2 cellular contexts compared by ENCODE assay signal in the genomic region with DNA sequence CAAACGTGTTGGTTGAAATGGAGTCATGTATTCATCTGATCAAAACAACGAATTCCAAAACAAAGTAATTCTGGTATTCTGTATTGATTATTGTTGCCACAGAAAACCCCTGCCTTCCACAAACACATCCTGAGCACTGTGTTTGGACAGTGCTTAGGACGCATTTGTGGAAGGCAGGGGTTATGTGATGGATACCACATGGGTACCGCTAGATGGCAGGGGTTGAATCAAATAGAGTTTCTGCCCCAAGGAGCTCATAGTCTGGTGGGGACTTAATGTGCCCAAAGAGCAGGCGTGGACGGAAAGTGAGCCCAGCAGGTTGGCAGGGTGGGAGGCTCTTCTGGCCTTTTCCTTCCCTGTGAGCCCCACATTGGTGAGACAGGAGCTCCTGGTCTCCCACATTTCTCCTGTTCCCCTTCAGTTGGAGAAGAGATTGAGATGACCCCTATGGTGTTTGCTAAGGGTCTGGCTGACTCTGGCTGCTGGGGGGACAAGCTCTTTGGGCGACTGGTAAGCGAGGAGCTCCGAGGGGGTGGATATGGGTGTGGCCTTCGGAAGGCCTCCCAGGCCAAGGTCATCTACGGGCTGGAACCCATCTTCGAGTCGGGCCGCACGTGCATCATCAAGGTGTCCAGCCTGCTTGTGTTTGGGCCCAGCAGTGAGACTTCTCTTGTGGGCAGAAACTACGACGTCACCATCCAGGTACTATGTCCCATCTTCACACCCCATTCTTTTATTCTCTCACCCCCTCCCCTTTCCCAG.
A peak's percentile ranks its signal among the peaks of the same experiment; 100 is the strongest.
TF ChIP-seq lines count a peak whose summit lies in the region.

No MANE protein-coding gene starts in this region.

TF ChIP-seq in A549, 52 proteins besides CTCF, POLR2A, EP300 and RAD21:
- peak; percentile 14; the same call in 1 of the 3 replicates for TF ChIP-seq SMC3 (IDR thresholded peaks at IDR 0.05)
- no peak for TF ChIP-seq MAZ (IDR thresholded peaks at IDR 0.05; ENCODE audit: borderline replicate concordance, low read depth, low read length)
TF ChIP-seq in A549: peak in this region for 1.

TF ChIP-seq in HepG2, 621 proteins besides CTCF, POLR2A, EP300 and RAD21:
- TF ChIP-seq, protein P1, sequence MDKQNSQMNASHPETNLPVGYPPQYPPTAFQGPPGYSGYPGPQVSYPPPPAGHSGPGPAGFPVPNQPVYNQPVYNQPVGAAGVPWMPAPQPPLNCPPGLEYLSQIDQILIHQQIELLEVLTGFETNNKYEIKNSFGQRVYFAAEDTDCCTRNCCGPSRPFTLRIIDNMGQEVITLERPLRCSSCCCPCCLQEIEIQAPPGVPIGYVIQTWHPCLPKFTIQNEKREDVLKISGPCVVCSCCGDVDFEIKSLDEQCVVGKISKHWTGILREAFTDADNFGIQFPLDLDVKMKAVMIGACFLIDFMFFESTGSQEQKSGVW (CRISPR knock-in tag; IDR thresholded peaks at IDR 0.05; ENCODE audit: borderline replicate concordance), result no peak
- TF ChIP-seq SMC3 (IDR thresholded peaks at IDR 0.05; ENCODE audit: low read length), result peak; percentile 55
- TF ChIP-seq, protein P2, sequence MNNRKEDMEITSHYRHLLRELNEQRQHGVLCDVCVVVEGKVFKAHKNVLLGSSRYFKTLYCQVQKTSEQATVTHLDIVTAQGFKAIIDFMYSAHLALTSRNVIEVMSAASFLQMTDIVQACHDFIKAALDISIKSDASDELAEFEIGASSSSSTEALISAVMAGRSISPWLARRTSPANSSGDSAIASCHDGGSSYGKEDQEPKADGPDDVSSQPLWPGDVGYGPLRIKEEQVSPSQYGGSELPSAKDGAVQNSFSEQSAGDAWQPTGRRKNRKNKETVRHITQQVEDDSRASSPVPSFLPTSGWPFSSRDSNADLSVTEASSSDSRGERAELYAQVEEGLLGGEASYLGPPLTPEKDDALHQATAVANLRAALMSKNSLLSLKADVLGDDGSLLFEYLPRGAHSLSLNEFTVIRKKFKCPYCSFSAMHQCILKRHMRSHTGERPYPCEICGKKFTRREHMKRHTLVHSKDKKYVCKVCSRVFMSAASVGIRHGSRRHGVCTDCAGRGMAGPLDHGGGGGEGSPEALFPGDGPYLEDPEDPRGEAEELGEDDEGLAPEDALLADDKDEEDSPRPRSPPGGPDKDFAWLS (CRISPR knock-in tag; IDR thresholded peaks at IDR 0.05; ENCODE audit: borderline replicate concordance), result no peak
- TF ChIP-seq HOXA5 (CRISPR knock-in tag; IDR thresholded peaks at IDR 0.05), result no peak
- no peak for TF ChIP-seq ZNF747 (CRISPR knock-in tag; IDR thresholded peaks at IDR 0.05; ENCODE audit: borderline replicate concordance)
- 0 out of 2 replicates have a peak, but pooled peaks have one; percentile 29 for TF ChIP-seq ARID3A (IDR thresholded peaks at IDR 0.05; ENCODE audit: low read depth, low read length)
- 0 out of 2 replicates have a peak, but pooled peaks have one; percentile 35 for TF ChIP-seq FOXO4 (CRISPR knock-in tag; conservative IDR thresholded peaks at IDR 0.05)
- TF ChIP-seq HMGXB4 (CRISPR knock-in tag; IDR thresholded peaks at IDR 0.05; ENCODE audit: borderline replicate concordance in 1 of 2, low read depth in 1 of 2), result 0 out of 4 replicates have a peak, but pooled peaks of 1 of the 2 experiments have one; percentile 23
- TF ChIP-seq STAG1 (CRISPR knock-in tag; IDR thresholded peaks at IDR 0.05), result peak; percentile 52
